In genomic region chr17:66002807-66003206, GRCh38 we compare ENCODE assay signal across 16 cellular contexts.
DNase-seq lines count a peak whose midpoint lies in the region; ATAC-seq and TF ChIP-seq lines count a peak whose summit lies in the region.
"Had no signal": no experiment of that assay in that cellular context is flagged by ENCODE, and none has a peak within 500 bp of the region (broad histone marks: within the 10 kb centered on the region; RNA-seq: fewer than 3 reads in every experiment).

No MANE protein-coding gene starts in this region.

- DNase-seq in NCI-H69 (lab: John Stamatoyannopoulos, UW) (peak; percentile 13), cardiac fibroblast (ENCODE audit: low read depth in 2 of 2) (peak; percentile 9 to 21), globus pallidus (ENCODE audit: low spot score) (peak; percentile 4), pons (ENCODE audit: low spot score) (peak; percentile 5), DMS153 treated with DMSO at 0.1 percent for 48 hours (lab: John Stamatoyannopoulos, UW; ENCODE audit: unreplicated experiment) (no peak)
- DNase-seq: DMS153, NCI-H146, NCI-H2081 treated with DMSO at 0.1 percent for 48 hours, NCI-H345, SHP77 had no signal

- no peak overlapping the region for H3K4me3 ChIP-seq in cardiac fibroblast (replicated peaks in 1 of 2; ENCODE audit: low read depth in 2 of 2, low read length in 2 of 2)
- H3K4me3 ChIP-seq: BLaER1 treated with 17β-estradiol and CSF1 and Interleukin-3, amounts not matched to agents 10 nM and 100 nM; K562 had no signal

- ATAC-seq in GM18498 (IDR thresholded peaks at IDR 0.05; ENCODE audit: unreplicated experiment) (no peak), HG03039 (IDR thresholded peaks at IDR 0.05; ENCODE audit: unreplicated experiment) (no peak)
- ATAC-seq: HCT116, K562, SK-N-SH treated with all-trans-retinoic acid at 6 μM for 48 hours had no signal

- TF ChIP-seq CTCF in cardiac fibroblast (IDR thresholded peaks at IDR 0.05; ENCODE audit: low read depth, low read length), result no peak
